Comparison of ENCODE assay signal across 26 cellular contexts in genomic region chr10:131150126-131150525, GRCh38.
"Had no signal": no experiment of that assay in that cellular context is flagged by ENCODE, and none has a peak within 500 bp of the region (broad histone marks: within the 10 kb centered on the region; RNA-seq: fewer than 3 reads in every experiment).

No MANE protein-coding gene starts in this region.

- DNase-seq: hippocampal formation; left ventricle myocardium inferior; mesendoderm; naive B cell; natural killer cell; nephron progenitor cell; occipital lobe; right lobe of liver; stimulated activated CD4-positive, alpha-beta T cell treated with anti-CD3 and anti-CD28 coated beads, Interleukin-1b, Interleukin-23, amount 100 ng/mL, for 48 hours; stimulated activated CD4-positive, alpha-beta T cell treated with anti-CD3 and anti-CD28 coated beads, Interleukin-2, amount 100 ng/mL, for 48 hours; stimulated activated CD4-positive, alpha-beta T cell treated with anti-CD3 and anti-CD28 coated beads, Interleukin-4, amount 100 ng/mL, for 4 hours; stimulated activated CD8-positive, alpha-beta memory T cell treated with anti-CD3 and anti-CD28 coated beads, Interleukin-4, amount 100 ng/mL, for 48 hours; stimulated activated naive CD4-positive, alpha-beta T cell treated with Interleukin-2 at 50 U/mL for 16 hours; stimulated activated naive CD8-positive, alpha-beta T cell treated with anti-CD3 and anti-CD28 coated beads, Interleukin-15, amount 100 ng/mL, for 72 hours; substantia nigra; testis; trophoblast cell; upper lobe of right lung had no signal

- H3K36me3 ChIP-seq: left ventricle myocardium inferior, neural progenitor cell, neutrophil, right atrium auricular region, right lobe of liver, spleen, tibial artery, upper lobe of right lung had no signal

- H3K4me3 ChIP-seq: left ventricle myocardium inferior, lung, neural progenitor cell, right atrium auricular region, right lobe of liver, skin epidermis, spleen, testis, tibial artery, upper lobe of right lung had no signal

- H3K4me1 ChIP-seq: left ventricle myocardium inferior, parathyroid adenoma, right atrium auricular region, right lobe of liver, spleen, tibial artery, upper lobe of right lung had no signal

- H3K27ac ChIP-seq: left ventricle myocardium inferior, neural progenitor cell, neutrophil, parathyroid adenoma, right atrium auricular region, right lobe of liver, skin epidermis, spleen, testis, tibial artery, upper lobe of right lung had no signal

- H3K27me3 ChIP-seq: neural progenitor cell, neutrophil, right atrium auricular region, right lobe of liver, spleen, testis had no signal

- H3K4me2 ChIP-seq: neural progenitor cell had no signal

- H3K9me3 ChIP-seq: neutrophil, right lobe of liver, testis, upper lobe of right lung had no signal

- H3K9ac ChIP-seq: neural progenitor cell, parathyroid adenoma had no signal
